Comparison of ENCODE assay signal across 9 cellular contexts in genomic region chr1:109959974-109960744, GRCh38. TPM values are rescaled to one million over a fixed set of nuclear protein-coding genes. Genes with fewer than 3 reads are reported as not detected.
A peak's percentile ranks its signal among the peaks of the same experiment; 100 is the strongest.
DNase-seq lines count a peak whose midpoint lies in the region; ATAC-seq, FAIRE-seq and TF ChIP-seq lines count a peak whose summit lies in the region.
"Had no signal": no experiment of that assay in that cellular context is flagged by ENCODE, and none has a peak within 500 bp of the region (broad histone marks: within the 10 kb centered on the region; RNA-seq: fewer than 3 reads in every experiment).

No MANE protein-coding gene starts in this region.

- H3K4me1 Mint-ChIP-seq in stimulated activated naive CD8-positive, alpha-beta T cell treated with anti-CD3 and anti-CD28 coated beads, Interleukin-15, amount 100 ng/mL, for 72 hours: no peaks in the 10 kb centered on the region

- DNase-seq in AG10803 (ENCODE audit: low read depth) (peak; percentile 92), MG63 (peak; percentile 90), amniotic stem cell (lab: John Stamatoyannopoulos, UW) (peak; percentile 33), HepG2 (ENCODE audit: low spot score) (peak; percentile 96), cerebellum (ENCODE audit: low spot score) (no peak)
- DNase-seq in stimulated activated naive CD8-positive, alpha-beta T cell treated with anti-CD3 and anti-CD28 coated beads, Interleukin-15, amount 100 ng/mL, for 72 hours: no peak

- peak overlapping the region; percentile 52 for H3K9ac ChIP-seq in HepG2 (ENCODE audit: insufficient read depth, low read depth, low read length)

- intact Hi-C loops in HepG2 (cut with micrococcal nuclease; ENCODE audit: unreplicated experiment): loop anchor here (1.0 kb wide), 3 partner anchors 20 to 26 kb away; partner anchors contain the start of gene AHCYL1

- no peaks in the 10 kb centered on the region for H3K27me3 Mint-ChIP-seq in stimulated activated naive CD8-positive, alpha-beta T cell treated with anti-CD3 and anti-CD28 coated beads, Interleukin-15, amount 100 ng/mL, for 72 hours

- CTCF ChIA-PET in HepG2 (lab: Yijun Ruan, JAX; ENCODE audit: low intra/inter-chr PET ratio, low total read pairs): interaction anchor here (1.6 to 2.7 kb wide), 3 partner anchors 19 to 26 kb away, joined by 5 to 17 read pairs (median 12); partner anchors contain the start of gene AHCYL1

- peak; percentile 51; the same call in 1 of the 2 replicates for TF ChIP-seq RAD21 in HepG2 (CRISPR knock-in tag; IDR thresholded peaks at IDR 0.05)

- H3K27ac ChIP-seq in HepG2 (ENCODE audit: extremely low read length, insufficient read depth, low read length): peak overlapping the region; percentile 93
- H3K27ac ChIP-seq: skin epidermis had no signal

- TF ChIP-seq EP300 in HepG2 (IDR thresholded peaks at IDR 0.05; ENCODE audit: low read depth in 2 of 2, low read length in 2 of 2): peak; percentile 32 to 86; a peak in 3 of 4 replicates
- TF ChIP-seq EP300 in HepG2 (CRISPR knock-in tag; IDR thresholded peaks at IDR 0.05; ENCODE audit: borderline replicate concordance): peak; percentile 73; the same call in 1 of the 2 replicates

- peak; percentile 99 for FAIRE-seq in HepG2 (lab: Jason Lieb, UNC)

- H3K4me3 ChIP-seq in AG10803 (ENCODE audit: low read length) (no peak overlapping the region), MG63 (no peak overlapping the region), HepG2 (replicated peaks in 1 of 3; ENCODE audit: insufficient read depth in 1 of 3, low read depth in 2 of 3, low read length in 3 of 3) (peak overlapping the region; percentile 4 to 34 (median 23); a peak in 1 of 6 replicates)
- H3K4me3 ChIP-seq: skin epidermis had no signal

- POLR2A ChIA-PET in HepG2 (lab: Yijun Ruan, JAX): interaction anchor here (0.7 to 4.6 kb wide), 14 partner anchors 12 to 83 kb away, joined by 3 to 67 read pairs (median 4); partner anchors contain the start of genes AHCYL1 and STRIP1

- H3K9me3 ChIP-seq in MG63 (peaks cover 3% of the 10 kb centered on the region; the same call in 1 of the 2 replicates), HepG2 (ENCODE audit: low read length) (no peaks in the 10 kb centered on the region)

- ATAC-seq in HepG2 (peak; percentile 93), HG02798 (IDR thresholded peaks at IDR 0.05; ENCODE audit: poor library complexity, unreplicated experiment) (no peak), HG02610 (IDR thresholded peaks at IDR 0.05; ENCODE audit: unreplicated experiment) (no peak)
- ATAC-seq in stimulated activated naive CD8-positive, alpha-beta T cell treated with anti-CD3 and anti-CD28 coated beads, Interleukin-15, amount 100 ng/mL, for 72 hours: no peak

- H3K36me3 ChIP-seq in MG63: no peaks in the 10 kb centered on the region
- no peaks in the 10 kb centered on the region for H3K36me3 ChIP-seq in HepG2 (replicated peaks in 1 of 2; ENCODE audit: control insufficient read depth in 1 of 2, insufficient read depth in 2 of 2, low read length in 2 of 2)

- no peaks in the 10 kb centered on the region for H3K79me2 ChIP-seq in HepG2 (ENCODE audit: insufficient read depth, low read length)

- no peaks in the 10 kb centered on the region for H3K9me3 Mint-ChIP-seq in stimulated activated naive CD8-positive, alpha-beta T cell treated with anti-CD3 and anti-CD28 coated beads, Interleukin-15, amount 100 ng/mL, for 72 hours

- H3K27me3 ChIP-seq in MG63 (no peaks in the 10 kb centered on the region), HepG2 (ENCODE audit: control insufficient read depth in 1 of 2, insufficient read depth in 2 of 2, low read length in 2 of 2) (no peaks in the 10 kb centered on the region)

- TF ChIP-seq POLR2A in HepG2 (IDR thresholded peaks at IDR 0.05; ENCODE audit: insufficient read depth in 1 of 2, low read depth in 2 of 2, low read length in 2 of 2): no peak

- H2AFZ ChIP-seq in HepG2 (ENCODE audit: low read length): no peak overlapping the region

- no peaks in the 10 kb centered on the region for H4K20me1 ChIP-seq in HepG2 (ENCODE audit: insufficient read depth, low read length)

- H3K27ac Mint-ChIP-seq in stimulated activated naive CD8-positive, alpha-beta T cell treated with anti-CD3 and anti-CD28 coated beads, Interleukin-15, amount 100 ng/mL, for 72 hours: no peak overlapping the region

- 0% methylated on average over 7 of the region's 7 CpGs for WGBS in HepG2 (ENCODE audit: low lambda C conversion rate)

- peak overlapping the region; percentile 80 for H3K4me2 ChIP-seq in HepG2 (ENCODE audit: low read depth, low read length)

- in situ Hi-C loops in HepG2 (cut with HindIII; ENCODE audit: extremely low pct_ligation_motif_present, low pct_unique_long_range_greater_than_20kb): no loop called here

- peak; percentile 16; the same call in 1 of the 2 replicates for TF ChIP-seq CTCF in AG10803 (conservative IDR thresholded peaks at IDR 0.05; ENCODE audit: low read length)
- TF ChIP-seq CTCF in HepG2 (CRISPR knock-in tag; IDR thresholded peaks at IDR 0.05): peak; percentile 57

- no peak overlapping the region for H3K4me3 Mint-ChIP-seq in stimulated activated naive CD8-positive, alpha-beta T cell treated with anti-CD3 and anti-CD28 coated beads, Interleukin-15, amount 100 ng/mL, for 72 hours

- peaks cover 49% of the 10 kb centered on the region for H3K4me1 ChIP-seq in HepG2 (ENCODE audit: insufficient read depth, low read length)

- no TSS peak for BruUV-seq in HepG2 (replicated peaks; lab: Mats Ljungman, UMichigan)

TF ChIP-seq in HepG2, 621 proteins besides CTCF, POLR2A, EP300 and RAD21 (continues in another document):
- peak; percentile 74; the same call in 1 of the 2 replicates for TF ChIP-seq FOXA1 (IDR thresholded peaks at IDR 0.05)
- peak; percentile 95 for TF ChIP-seq FOXA1 (CRISPR knock-in tag; IDR thresholded peaks at IDR 0.05)
- peak; percentile 48; the same call in 1 of the 2 replicates for TF ChIP-seq KDM5A (IDR thresholded peaks at IDR 0.05; ENCODE audit: borderline replicate concordance, low read length)
- TF ChIP-seq ZNF740 (CRISPR knock-in tag; IDR thresholded peaks at IDR 0.05): 0 out of 2 replicates have a peak, but pooled peaks have one; percentile 18

RNA-seq across cellular contexts. Expression of gene AHCYL1, which starts 24.4 kb away (rescaled TPM):
- total RNA-seq in MG63 (2014; rRNA removed; shearing (Covaris generic); ENCODE audit: low replicate concordance): 55.4 and 64.5 TPM in 2 replicates
- total RNA-seq in HepG2 (2016; rRNA removed; fragmentation: Illumina TruSeq; extraction: Trizol): 40.9 and 63.2 TPM in 2 replicates
- total RNA-seq in HepG2 (2016; cell fraction: cytosol; rRNA removed; fragmentation: Illumina TruSeq; extraction: Trizol; ENCODE audit: low read depth): 3.7 and 5.4 TPM in 2 replicates
- total RNA-seq in HepG2 (2016; cell fraction: insoluble cytoplasmic fraction; rRNA removed; fragmentation: Illumina TruSeq; extraction: Trizol): 40.0 and 59.5 TPM in 2 replicates
- 22.3 and 23.2 TPM in 2 replicates for total RNA-seq in HepG2 (2016; cell fraction: membrane; rRNA removed; fragmentation: Illumina TruSeq; extraction: Trizol)
- total RNA-seq in HepG2 (2016; cell fraction: nucleus; rRNA removed; fragmentation: Illumina TruSeq; extraction: Trizol): 37.9 and 43.8 TPM in 2 replicates
- 69.4 and 76.3 TPM in 2 replicates for polyA plus RNA-seq in HepG2 (2011; rRNA removed)
- polyA plus RNA-seq in HepG2 (2011; cell fraction: cytosol; rRNA removed): 38.4 and 54.0 TPM in 2 replicates
- 64.7 and 65.0 TPM in 2 replicates for polyA plus RNA-seq in HepG2 (2011; cell fraction: nucleus; rRNA removed)
- 76.2 and 86.9 TPM in 2 replicates for polyA plus RNA-seq in HepG2 (2012)
- polyA plus RNA-seq in HepG2 (2016; cell fraction: cytosol; fragmentation: Illumina TruSeq; extraction: Trizol; ENCODE audit: low read depth): 3.1 TPM in 2 replicates
- polyA plus RNA-seq in HepG2 (2016; cell fraction: insoluble cytoplasmic fraction; fragmentation: Illumina TruSeq; extraction: Trizol; ENCODE audit: low read depth): 70.3 and 75.5 TPM in 2 replicates
- polyA plus RNA-seq in HepG2 (2016; cell fraction: membrane; fragmentation: Illumina TruSeq; extraction: Trizol; ENCODE audit: low read depth): 12.5 and 13.4 TPM in 2 replicates
- polyA plus RNA-seq in HepG2 (2016; cell fraction: nucleus; fragmentation: Illumina TruSeq; extraction: Trizol; ENCODE audit: insufficient read depth, low read depth): 70.7 and 72.2 TPM in 2 replicates
- polyA minus RNA-seq in HepG2 (2011; rRNA and poly(A)+ RNA removed; ENCODE audit: low replicate concordance): 45.5 and 101 TPM in 2 replicates
- polyA minus RNA-seq in HepG2 (2011; cell fraction: cytosol; rRNA and poly(A)+ RNA removed): 37.5 and 49.8 TPM in 2 replicates
- 38.5 and 46.5 TPM in 2 replicates for polyA minus RNA-seq in HepG2 (2011; cell fraction: nucleus; rRNA and poly(A)+ RNA removed)
- total RNA-seq in cerebellum: 39.6 TPM

RNA-seq across cellular contexts. Expression of gene CSF1, which starts 49.5 kb away (rescaled TPM):
- total RNA-seq in MG63 (2014; rRNA removed; shearing (Covaris generic); ENCODE audit: low replicate concordance): 155 and 224 TPM in 2 replicates
- total RNA-seq in HepG2 (2016; rRNA removed; fragmentation: Illumina TruSeq; extraction: Trizol): 1.9 and 4.6 TPM in 2 replicates
- 0.71 and 1.2 TPM in 2 replicates for total RNA-seq in HepG2 (2016; cell fraction: cytosol; rRNA removed; fragmentation: Illumina TruSeq; extraction: Trizol; ENCODE audit: low read depth)
- 1.8 and 4.9 TPM in 2 replicates for total RNA-seq in HepG2 (2016; cell fraction: insoluble cytoplasmic fraction; rRNA removed; fragmentation: Illumina TruSeq; extraction: Trizol)
- 1.3 and 2.0 TPM in 2 replicates for total RNA-seq in HepG2 (2016; cell fraction: membrane; rRNA removed; fragmentation: Illumina TruSeq; extraction: Trizol)
- total RNA-seq in HepG2 (2016; cell fraction: nucleus; rRNA removed; fragmentation: Illumina TruSeq; extraction: Trizol): 7.8 and 7.9 TPM in 2 replicates
- polyA plus RNA-seq in HepG2 (2011; rRNA removed): 13.3 and 21.0 TPM in 2 replicates
- 10.4 and 15.2 TPM in 2 replicates for polyA plus RNA-seq in HepG2 (2011; cell fraction: cytosol; rRNA removed)
- 23.0 and 27.9 TPM in 2 replicates for polyA plus RNA-seq in HepG2 (2011; cell fraction: nucleus; rRNA removed)
- 5.3 and 17.7 TPM in 2 replicates for polyA plus RNA-seq in HepG2 (2012)
- 0.42 and 0.62 TPM in 2 replicates for polyA plus RNA-seq in HepG2 (2016; cell fraction: cytosol; fragmentation: Illumina TruSeq; extraction: Trizol; ENCODE audit: low read depth)
- 1.8 and 2.7 TPM in 2 replicates for polyA plus RNA-seq in HepG2 (2016; cell fraction: insoluble cytoplasmic fraction; fragmentation: Illumina TruSeq; extraction: Trizol; ENCODE audit: low read depth)
- 0.71 and 1.0 TPM in 2 replicates for polyA plus RNA-seq in HepG2 (2016; cell fraction: membrane; fragmentation: Illumina TruSeq; extraction: Trizol; ENCODE audit: low read depth)
- 14.8 and 15.3 TPM in 2 replicates for polyA plus RNA-seq in HepG2 (2016; cell fraction: nucleus; fragmentation: Illumina TruSeq; extraction: Trizol; ENCODE audit: insufficient read depth, low read depth)
- 1.1 and 12.0 TPM in 2 replicates for polyA minus RNA-seq in HepG2 (2011; rRNA and poly(A)+ RNA removed; ENCODE audit: low replicate concordance)
- polyA minus RNA-seq in HepG2 (2011; cell fraction: cytosol; rRNA and poly(A)+ RNA removed): 11.0 and 19.9 TPM in 2 replicates
- 7.9 and 15.2 TPM in 2 replicates for polyA minus RNA-seq in HepG2 (2011; cell fraction: nucleus; rRNA and poly(A)+ RNA removed)
- total RNA-seq in cerebellum: 4.3 TPM

Comparison
In these comparisons a context has a peak if more than half of its experiments do, and no peak if none do; other contexts are left out.
1. DNase-seq: peak in AG10803 (single experiment), MG63 (single experiment), amniotic stem cell (single experiment) and HepG2 (single experiment); none in cerebellum (single experiment) and stimulated activated naive CD8-positive, alpha-beta T cell treated with anti-CD3 and anti-CD28 coated beads, Interleukin-15, amount 100 ng/mL, for 72 hours (0 of 2).
2. H3K4me3 ChIP-seq: peak in HepG2 (3 of 3); none in AG10803 (single experiment) and MG63 (single experiment).
3. RNA of gene CSF1, which starts 49.5 kb away (total RNA-seq): 155 to 224 TPM in MG63; 0.71 to 7.9 TPM in HepG2 and 4.3 TPM in cerebellum (single experiment); every median in the first group is over 10 times any median in the second.